23 cellular contexts compared by ENCODE assay signal in genomic region chr5:34820593-34820992, GRCh38. TPM values are rescaled to one million over a fixed set of nuclear protein-coding genes. Genes with fewer than 3 reads are reported as not detected.
"Had no signal": no experiment of that assay in that cellular context is flagged by ENCODE, and none has a peak within 500 bp of the region (broad histone marks: within the 10 kb centered on the region; RNA-seq: fewer than 3 reads in every experiment).

No MANE protein-coding gene starts in this region.

- H3K9me3 Mint-ChIP-seq: activated B cell treated with CpG ODN at 0.5 μM for 24 hours; activated CD4-positive, alpha-beta memory T cell treated with anti-CD3 and anti-CD28 coated beads, Interleukin-2, amount 10 ng/mL, durations not matched to agents 7 days and 5 days; activated naive CD4-positive, alpha-beta T cell treated with anti-CD3 and anti-CD28 coated beads, Interleukin-2, amount 50 U/mL, for 24 hours; activated T-helper 2 cell treated with anti-CD3 and anti-CD28 coated beads, Interferon-gamma antibody, Interleukin-2, Interleukin-4, amounts not matched to agents 10 μg/mL and 5 μg/mL and 100 μg/mL, durations not matched to agents 14 hours and 24 hours and 36 hours; central memory CD8-positive, alpha-beta T cell; T-helper 1 cell treated with Interleukin-12 subunit alpha and Interleukin-12 subunit beta and Interleukin-4 antibody, amounts not matched to agents 30 μg/mL and 1 μg/mL, for 36 hours had no signal

- H3K27ac ChIP-seq: body of pancreas, SJSA1 had no signal

- H3K4me1 ChIP-seq: body of pancreas, SJSA1 had no signal

- H3K36me3 Mint-ChIP-seq: activated naive CD4-positive, alpha-beta T cell treated with anti-CD3 and anti-CD28 coated beads, Interleukin-2, amount 50 U/mL, for 24 hours had no signal

- DNase-seq: activated B cell treated with CpG ODN at 0.5 μM for 24 hours; activated CD4-positive, alpha-beta memory T cell treated with anti-CD3 and anti-CD28 coated beads, Interleukin-2, amount 10 ng/mL, durations not matched to agents 7 days and 5 days; activated CD4-positive, alpha-beta T cell treated with anti-CD3 and anti-CD28 coated beads, Interleukin-2, amount 50 U/mL, for 1 hour; activated T-cell treated with anti-CD3 and anti-CD28 coated beads for 4 hours; activated T-cell treated with anti-CD3 and anti-CD28 coated beads, Interleukin-2, amount 50 U/mL, for 48 hours; aorta; body of pancreas; Kasumi-1; NCI-H1105 treated with DMSO at 0.1 percent for 48 hours; NCI-H1436 treated with DMSO at 0.1 percent for 48 hours; NCI-H187 treated with DMSO at 0.1 percent for 48 hours; NCI-H2081 treated with DMSO at 0.1 percent for 48 hours; NCI-H446; NCI-H524; PC-3; SHP77; SW 1271 had no signal

- H3K27me3 Mint-ChIP-seq: activated CD4-positive, alpha-beta memory T cell treated with anti-CD3 and anti-CD28 coated beads, Interleukin-2, amount 10 ng/mL, durations not matched to agents 7 days and 5 days had no signal

- H3K27me3 ChIP-seq: body of pancreas, SJSA1 had no signal

- H3K4me3 Mint-ChIP-seq: activated B cell treated with CpG ODN at 0.5 μM for 24 hours; activated CD4-positive, alpha-beta memory T cell treated with anti-CD3 and anti-CD28 coated beads, Interleukin-2, amount 10 ng/mL, durations not matched to agents 7 days and 5 days; activated naive CD4-positive, alpha-beta T cell treated with anti-CD3 and anti-CD28 coated beads, Interleukin-2, amount 50 U/mL, for 24 hours; central memory CD8-positive, alpha-beta T cell; T-helper 1 cell treated with Interleukin-12 subunit alpha and Interleukin-12 subunit beta and Interleukin-4 antibody, amounts not matched to agents 30 μg/mL and 1 μg/mL, for 36 hours had no signal

- H3K9me3 ChIP-seq: body of pancreas, SJSA1 had no signal

- H3K27ac Mint-ChIP-seq: activated B cell treated with CpG ODN at 0.5 μM for 24 hours; activated CD4-positive, alpha-beta memory T cell treated with anti-CD3 and anti-CD28 coated beads, Interleukin-2, amount 10 ng/mL, durations not matched to agents 7 days and 5 days; activated naive CD4-positive, alpha-beta T cell treated with anti-CD3 and anti-CD28 coated beads, Interleukin-2, amount 50 U/mL, for 24 hours; activated T-helper 2 cell treated with anti-CD3 and anti-CD28 coated beads, Interferon-gamma antibody, Interleukin-2, Interleukin-4, amounts not matched to agents 10 μg/mL and 5 μg/mL and 100 μg/mL, durations not matched to agents 14 hours and 24 hours and 36 hours; T-helper 1 cell treated with Interleukin-12 subunit alpha and Interleukin-12 subunit beta and Interleukin-4 antibody, amounts not matched to agents 30 μg/mL and 1 μg/mL, for 36 hours had no signal

- ATAC-seq: body of pancreas, PC-3, SK-N-SH treated with all-trans-retinoic acid at 6 μM for 48 hours had no signal

- H3K4me1 Mint-ChIP-seq: activated B cell treated with CpG ODN at 0.5 μM for 24 hours; activated CD4-positive, alpha-beta memory T cell treated with anti-CD3 and anti-CD28 coated beads, Interleukin-2, amount 10 ng/mL, durations not matched to agents 7 days and 5 days; activated naive CD4-positive, alpha-beta T cell treated with anti-CD3 and anti-CD28 coated beads, Interleukin-2, amount 50 U/mL, for 24 hours; central memory CD8-positive, alpha-beta T cell had no signal

RNA-seq across cellular contexts. Expression of gene TTC23L, which starts 18.4 kb away (rescaled TPM):
- total RNA-seq: activated B cell treated with CpG ODN at 0.5 μM for 24 hours; activated CD4-positive, alpha-beta memory T cell treated with anti-CD3 and anti-CD28 coated beads, Interleukin-2, amount 10 ng/mL, durations not matched to agents 7 days and 5 days; activated T-helper 2 cell treated with anti-CD3 and anti-CD28 coated beads, Interferon-gamma antibody, Interleukin-2, Interleukin-4, amounts not matched to agents 10 μg/mL and 5 μg/mL and 100 μg/mL, durations not matched to agents 14 hours and 24 hours and 36 hours; SJSA1 had no signal
